29 cellular contexts compared by ENCODE assay signal in genomic region chr3:17432237-17432636, GRCh38.
A peak's percentile ranks its signal among the peaks of the same experiment; 100 is the strongest.
DNase-seq lines count a peak whose midpoint lies in the region; ATAC-seq, FAIRE-seq and TF ChIP-seq lines count a peak whose summit lies in the region.
"Had no signal": no experiment of that assay in that cellular context is flagged by ENCODE, and none has a peak within 500 bp of the region (broad histone marks: within the 10 kb centered on the region; RNA-seq: fewer than 3 reads in every experiment).

No MANE protein-coding gene starts in this region.

- H3K9me2 ChIP-seq in SK-N-SH: no peaks in the 10 kb centered on the region

- in situ Hi-C loops in K562 (cut with MboI) (loop anchor here (5.0 to 25.0 kb wide), 2 partner anchors 405 to 980 kb away; no protein-coding TSS in a partner anchor), transverse colon (cut with MboI; ENCODE audit: low pct_ligation_motif_present in 1 of 4, low pct_unique_long_range_greater_than_20kb in 1 of 4, low sequenced_read_pairs in 3 of 4) (loop anchor here (10.0 to 25.0 kb wide), 2 partner anchors 403 to 405 kb away; no protein-coding TSS in a partner anchor)

- no peaks in the 10 kb centered on the region for H3K9me1 ChIP-seq in K562 (ENCODE audit: control insufficient read depth, insufficient read depth, low read length)

- CTCF ChIA-PET in SK-N-SH (lab: Yijun Ruan, JAX): interaction anchor here (0.6 to 7.0 kb wide), 6 partner anchors 14 to 1649 kb away, joined by 3 to 52 read pairs (median 4); no protein-coding TSS in a partner anchor
- CTCF ChIA-PET in K562 (lab: Yijun Ruan, JAX; ENCODE audit: low intra/inter-chr PET ratio): interaction anchor here (1.9 kb wide), 1 partner anchor 409 kb away, joined by 17 read pairs; no protein-coding TSS in a partner anchor

- H3K9me3 ChIP-seq in SK-N-SH (no peaks in the 10 kb centered on the region), K562 (replicated peaks; ENCODE audit: control insufficient read depth, insufficient read depth, low read depth, low read length) (no peaks in the 10 kb centered on the region), transverse colon (no peaks in the 10 kb centered on the region)
- H3K9me3 ChIP-seq: lower lobe of right lung, right atrium auricular region had no signal

- no peak overlapping the region for H3K4me3 Mint-ChIP-seq in nephron progenitor cell
- H3K4me3 Mint-ChIP-seq: activated CD8-positive, alpha-beta memory T cell treated with anti-CD3 and anti-CD28 coated beads, Interleukin-2, amount 10 ng/mL, durations not matched to agents 7 days and 5 days; activated naive CD8-positive, alpha-beta T cell treated with anti-CD3 and anti-CD28 coated beads for 36 hours; activated T-helper 17 cell treated with anti-CD3 and anti-CD28 coated beads, Interleukin-2, amount 50 U/mL, for 72 hours; IgD-negative memory B cell; immature natural killer cell; stimulated activated naive B cell treated with anti-CD40 and anti-IgM and Interleukin-4, amounts not matched to agents 10 μg/mL and 1 μg/mL and 100 μg/mL, for 72 hours had no signal

- no peaks in the 10 kb centered on the region for H3K27me3 ChIP-seq in SK-N-SH (ENCODE audit: insufficient read depth)
- no peaks in the 10 kb centered on the region for H3K27me3 ChIP-seq in K562 (ENCODE audit: control insufficient read depth in 2 of 2, insufficient read depth in 2 of 2, low read length in 2 of 2)
- H3K27me3 ChIP-seq in transverse colon: no peaks in the 10 kb centered on the region
- H3K27me3 ChIP-seq: BLaER1, right atrium auricular region, tibial artery had no signal

- no peaks in the 10 kb centered on the region for H3K4me1 Mint-ChIP-seq in nephron progenitor cell
- H3K4me1 Mint-ChIP-seq: activated CD8-positive, alpha-beta memory T cell treated with anti-CD3 and anti-CD28 coated beads, Interleukin-2, amount 10 ng/mL, durations not matched to agents 7 days and 5 days; activated naive CD8-positive, alpha-beta T cell treated with anti-CD3 and anti-CD28 coated beads for 36 hours; immature natural killer cell had no signal

- no peaks in the 10 kb centered on the region for H3K27me3 Mint-ChIP-seq in nephron progenitor cell (ENCODE audit: low read depth, poor library complexity)
- H3K27me3 Mint-ChIP-seq: activated CD8-positive, alpha-beta memory T cell treated with anti-CD3 and anti-CD28 coated beads, Interleukin-2, amount 10 ng/mL, durations not matched to agents 7 days and 5 days; activated naive CD8-positive, alpha-beta T cell treated with anti-CD3 and anti-CD28 coated beads for 36 hours; activated T-helper 17 cell treated with anti-CD3 and anti-CD28 coated beads, Interleukin-2, amount 50 U/mL, for 72 hours; IgD-negative memory B cell; stimulated activated naive B cell treated with anti-CD40 and anti-IgM and Interleukin-4, amounts not matched to agents 10 μg/mL and 1 μg/mL and 100 μg/mL, for 72 hours had no signal

- TF ChIP-seq POLR2A in K562 (conservative IDR thresholded peaks at IDR 0.05) (no peak), transverse colon (IDR thresholded peaks at IDR 0.05) (no peak)

- H3K4me2 ChIP-seq in SK-N-SH (no peak overlapping the region), K562 (ENCODE audit: insufficient read depth, low read length) (no peak overlapping the region)
- H3K4me2 ChIP-seq: BLaER1 had no signal

- H3K27ac ChIP-seq in SK-N-SH (ENCODE audit: low read depth in 2 of 2, low read length in 1 of 2) (no peak overlapping the region), K562 (ENCODE audit: extremely low read depth, low read depth, low read length) (no peak overlapping the region), transverse colon (no peak overlapping the region)
- H3K27ac ChIP-seq: 22Rv1, BLaER1, epithelial cell of prostate, lower lobe of right lung had no signal

- FAIRE-seq in K562 (lab: Jason Lieb, UNC): no peak
- FAIRE-seq: TTC549 had no signal

- H3K36me3 Mint-ChIP-seq in nephron progenitor cell (ENCODE audit: low read depth): no peaks in the 10 kb centered on the region

- POLR2A ChIA-PET in SK-N-SH (lab: Yijun Ruan, JAX): no interaction called here
- POLR2A ChIA-PET in K562 (lab: Yijun Ruan, JAX): interaction anchor here (1.1 kb wide), 1 partner anchor 127 kb away, joined by 3 read pairs; no protein-coding TSS in a partner anchor

- H3K4me1 ChIP-seq in SK-N-SH (ENCODE audit: control insufficient read depth in 1 of 2, insufficient read depth in 2 of 2, low read depth in 1 of 2, low read length in 1 of 2) (peaks cover 4 to 8% of the 10 kb centered on the region in 2 experiments; a peak in 2 of 4 replicates), K562 (replicated peaks in 1 of 2; ENCODE audit: control insufficient read depth in 2 of 2, insufficient read depth in 2 of 2, low read length in 2 of 2) (no peaks in the 10 kb centered on the region; a peak in 1 of 5 replicates), transverse colon (no peaks in the 10 kb centered on the region)
- H3K4me1 ChIP-seq: BLaER1, lower lobe of right lung had no signal

- H3K79me2 ChIP-seq in SK-N-SH (ENCODE audit: insufficient read depth) (no peaks in the 10 kb centered on the region), K562 (ENCODE audit: control insufficient read depth, insufficient read depth, low read length) (no peaks in the 10 kb centered on the region)

- H2AFZ ChIP-seq in SK-N-SH (ENCODE audit: low read depth) (0 out of 2 replicates have a peak overlapping the region, but pooled peaks have one; percentile 9), K562 (ENCODE audit: low read depth, low read length) (no peak overlapping the region)

- no peaks in the 10 kb centered on the region for H3F3A ChIP-seq in SK-N-SH (replicated peaks; ENCODE audit: insufficient read depth)

- no peak for DNase-seq in SK-N-SH
- DNase-seq in K562 (ENCODE audit: extremely low read depth in 1 of 4, low spot score in 3 of 4): no peak
- DNase-seq in fibroblast of villous mesenchyme (ENCODE audit: low read depth): peak; percentile 36
- no peak for DNase-seq in NCI-H510A (lab: John Stamatoyannopoulos, UW)
- DNase-seq in transverse colon: no peak
- DNase-seq in nephron progenitor cell: no peak
- DNase-seq: activated CD4-positive, alpha-beta T cell treated with anti-CD3 and anti-CD28 coated beads for 4 hours; activated CD8-positive, alpha-beta memory T cell treated with anti-CD3 and anti-CD28 coated beads, Interleukin-2, amount 10 ng/mL, durations not matched to agents 7 days and 5 days; activated naive CD8-positive, alpha-beta T cell treated with anti-CD3 and anti-CD28 coated beads for 36 hours; Calu3; head of caudate nucleus; immature natural killer cell; lower lobe of right lung; NCI-H1694 treated with DMSO at 0.1 percent for 48 hours; NCI-H226; NK-92 treated with Interleukin-12 subunit alpha and Interleukin-12 subunit beta, amount 100 ng/mL, for 24 hours; occipital lobe; stimulated activated CD4-positive, alpha-beta T cell treated with anti-CD3 and anti-CD28 coated beads, Interleukin-15, amount 100 ng/mL, for 24 hours; stimulated activated naive B cell treated with anti-CD40 and anti-IgM and Interleukin-4, amounts not matched to agents 10 μg/mL and 1 μg/mL and 100 μg/mL, for 72 hours; tibial artery had no signal

- H4K20me1 ChIP-seq in SK-N-SH (ENCODE audit: insufficient read depth) (no peaks in the 10 kb centered on the region), K562 (replicated peaks; ENCODE audit: control insufficient read depth, insufficient read depth, low read length) (no peaks in the 10 kb centered on the region)
- H4K20me1 ChIP-seq: BLaER1 had no signal

- no peak for TF ChIP-seq EP300 in SK-N-SH (IDR thresholded peaks at IDR 0.05; ENCODE audit: borderline replicate concordance in 1 of 2, low read depth in 1 of 2, low read length in 1 of 2)
- no peak for TF ChIP-seq EP300 in K562 (IDR thresholded peaks at IDR 0.05; ENCODE audit: low read length)
- no peak for TF ChIP-seq EP300 in transverse colon (IDR thresholded peaks at IDR 0.05; ENCODE audit: low read depth)

- TF ChIP-seq RAD21 in SK-N-SH (IDR thresholded peaks at IDR 0.05; ENCODE audit: low read length): no peak
- TF ChIP-seq RAD21 in K562 (CRISPR knock-in tag; conservative IDR thresholded peaks at IDR 0.05 in 1 of 2, IDR thresholded peaks at IDR 0.05 in 1 of 2): no peak

- intact Hi-C loops in K562 (cut with micrococcal nuclease) (loop anchor here (5.0 to 10.0 kb wide), 2 partner anchors 215 to 543 kb away; no protein-coding TSS in a partner anchor), transverse colon (cut with DNase I; ENCODE audit: low total_unique reads) (loop anchor here (10.0 kb wide), 1 partner anchor 403 kb away; no protein-coding TSS in a partner anchor)

- H3K9ac ChIP-seq in SK-N-SH (no peak overlapping the region), K562 (ENCODE audit: insufficient read depth in 1 of 2, low read depth in 2 of 2, low read length in 2 of 2) (no peak overlapping the region)
- H3K9ac ChIP-seq: BLaER1 had no signal

- H3K27ac Mint-ChIP-seq in nephron progenitor cell: no peak overlapping the region
- H3K27ac Mint-ChIP-seq: activated CD8-positive, alpha-beta memory T cell treated with anti-CD3 and anti-CD28 coated beads, Interleukin-2, amount 10 ng/mL, durations not matched to agents 7 days and 5 days; activated naive CD8-positive, alpha-beta T cell treated with anti-CD3 and anti-CD28 coated beads for 36 hours; activated T-helper 17 cell treated with anti-CD3 and anti-CD28 coated beads, Interleukin-2, amount 50 U/mL, for 72 hours; IgD-negative memory B cell; immature natural killer cell; stimulated activated naive B cell treated with anti-CD40 and anti-IgM and Interleukin-4, amounts not matched to agents 10 μg/mL and 1 μg/mL and 100 μg/mL, for 72 hours had no signal

- ATAC-seq in SK-N-SH treated with all-trans-retinoic acid at 6 μM for 48 hours: no peak
- no peak for ATAC-seq in K562
- no peak for ATAC-seq in GM21528 (IDR thresholded peaks at IDR 0.05; ENCODE audit: low FRiP score, unreplicated experiment)
- ATAC-seq: activated CD8-positive, alpha-beta memory T cell treated with anti-CD3 and anti-CD28 coated beads, Interleukin-2, amount 10 ng/mL, durations not matched to agents 7 days and 5 days; activated T-helper 17 cell treated with anti-CD3 and anti-CD28 coated beads, Interleukin-2, amount 50 U/mL, for 72 hours; lower lobe of right lung; stimulated activated naive B cell treated with anti-CD40 and anti-IgM and Interleukin-4, amounts not matched to agents 10 μg/mL and 1 μg/mL and 100 μg/mL, for 72 hours had no signal

- TF ChIP-seq CTCF in SK-N-SH (IDR thresholded peaks at IDR 0.05) (no peak), K562 (IDR thresholded peaks at IDR 0.05 in 2 of 3, conservative IDR thresholded peaks at IDR 0.05 in 1 of 3; ENCODE audit: insufficient read depth in 2 of 3, low read depth in 1 of 3, low read length in 3 of 3) (no peak), fibroblast of villous mesenchyme (IDR thresholded peaks at IDR 0.05; ENCODE audit: insufficient read depth, low read depth, low read length) (no peak), transverse colon (IDR thresholded peaks at IDR 0.05) (no peak), nephron progenitor cell (IDR thresholded peaks at IDR 0.05) (no peak)

- no TSS peak for BruUV-seq in K562 (replicated peaks; lab: Mats Ljungman, UMichigan)

- H3K9me3 Mint-ChIP-seq in nephron progenitor cell: no peaks in the 10 kb centered on the region
- H3K9me3 Mint-ChIP-seq: activated naive CD8-positive, alpha-beta T cell treated with anti-CD3 and anti-CD28 coated beads for 36 hours; activated T-helper 17 cell treated with anti-CD3 and anti-CD28 coated beads, Interleukin-2, amount 50 U/mL, for 72 hours; IgD-negative memory B cell; immature natural killer cell had no signal

- H3K36me3 ChIP-seq in SK-N-SH (replicated peaks in 1 of 2; ENCODE audit: control insufficient read depth in 1 of 2, insufficient read depth in 2 of 2, low read length in 1 of 2) (no peaks in the 10 kb centered on the region), K562 (ENCODE audit: control insufficient read depth, insufficient read depth, low read length) (no peaks in the 10 kb centered on the region), transverse colon (no peaks in the 10 kb centered on the region)
- H3K36me3 ChIP-seq: lower lobe of right lung, right atrium auricular region, tibial artery had no signal

- H3K4me3 ChIP-seq in SK-N-SH (ENCODE audit: low read depth in 2 of 2, low read length in 1 of 2): no peak overlapping the region
- H3K4me3 ChIP-seq in K562: no peak overlapping the region
- H3K4me3 ChIP-seq in fibroblast of villous mesenchyme (ENCODE audit: low read depth, low read length): no peak overlapping the region
- H3K4me3 ChIP-seq in transverse colon: no peak overlapping the region
- H3K4me3 ChIP-seq: BLaER1, lower lobe of right lung, right atrium auricular region, tibial artery had no signal
